ENCODE assay signal across 10 cellular contexts in the genomic region with DNA sequence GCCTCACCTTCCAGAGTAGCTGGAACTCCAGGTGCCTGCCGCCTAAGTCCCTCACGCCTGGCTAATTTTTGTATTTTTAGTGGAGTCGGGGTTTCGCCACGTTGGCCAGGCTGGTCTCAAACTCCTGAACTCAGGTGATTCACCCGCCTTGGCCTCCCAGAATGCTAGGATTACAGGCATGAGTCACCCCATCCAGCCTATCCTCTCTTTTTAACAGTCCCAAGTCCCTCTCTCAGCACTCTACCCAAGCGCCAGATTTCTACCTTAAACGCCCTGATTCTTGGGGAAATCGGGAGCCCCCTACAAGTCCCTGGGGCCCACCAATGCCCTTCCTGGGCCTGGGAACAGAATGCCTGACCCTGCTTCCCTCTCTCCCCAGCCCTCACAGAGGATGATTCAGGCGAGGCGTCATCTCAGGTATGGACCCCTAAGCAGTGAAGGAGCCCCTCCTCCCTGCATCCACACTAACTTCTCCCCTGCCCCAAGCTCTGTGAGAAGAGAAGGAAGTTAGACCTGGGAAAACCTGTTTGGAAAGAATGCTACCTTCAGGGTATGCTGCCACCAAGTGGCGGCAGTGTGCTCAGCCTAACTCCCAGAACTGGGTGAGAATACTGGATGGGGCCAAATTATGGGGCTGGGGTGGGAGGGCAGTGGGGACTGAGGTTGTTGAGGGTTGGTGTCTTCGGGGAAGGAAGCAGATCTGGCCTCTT. TPM values are rescaled to one million over a fixed set of nuclear protein-coding genes. Genes with fewer than 3 reads are reported as not detected.
DNase-seq lines count a peak whose midpoint lies in the region; ATAC-seq, FAIRE-seq and TF ChIP-seq lines count a peak whose summit lies in the region.
"Had no signal": no experiment of that assay in that cellular context is flagged by ENCODE, and none has a peak within 500 bp of the region (broad histone marks: within the 10 kb centered on the region; RNA-seq: fewer than 3 reads in every experiment).

No MANE protein-coding gene starts in this region.

- H3K36me3 ChIP-seq in HEK293 (ENCODE audit: control insufficient read depth in 2 of 2, insufficient read depth in 1 of 2, low read length in 2 of 2) (no peaks in the 10 kb centered on the region), SU-DHL-6 (ENCODE audit: low read length) (no peaks in the 10 kb centered on the region), upper lobe of left lung (no peaks in the 10 kb centered on the region), tibial nerve (no peaks in the 10 kb centered on the region)

- H4K20me1 ChIP-seq in SU-DHL-6 (ENCODE audit: low read depth, low read length): no peaks in the 10 kb centered on the region

- H3K27me3 ChIP-seq in SU-DHL-6 (ENCODE audit: low read length) (no peaks in the 10 kb centered on the region), upper lobe of left lung (no peaks in the 10 kb centered on the region), tibial nerve (peaks cover 0 to 7% of the 10 kb centered on the region in 2 donors)

- no peak overlapping the region for H3K4me2 ChIP-seq in SU-DHL-6 (ENCODE audit: low read depth, low read length, poor library complexity, severe bottlenecking)

- no peak overlapping the region for H3K9ac ChIP-seq in SU-DHL-6 (ENCODE audit: low read length)

- H2AFZ ChIP-seq in SU-DHL-6 (ENCODE audit: low read depth, low read length, severe bottlenecking): no peak overlapping the region

- no peak for TF ChIP-seq EP300 in upper lobe of left lung (IDR thresholded peaks at IDR 0.05)
- no peak for TF ChIP-seq EP300 in tibial nerve (IDR thresholded peaks at IDR 0.05)

- H3K27ac ChIP-seq in HEK293 (ENCODE audit: extremely low read depth, low read depth, low read length) (no peak overlapping the region), SU-DHL-6 (ENCODE audit: low read depth, low read length) (no peak overlapping the region), upper lobe of left lung (no peak overlapping the region), tibial nerve (no peak overlapping the region), caudate nucleus (ENCODE audit: low read depth, low read length) (no peak overlapping the region)

- no peak for TF ChIP-seq POLR2A in upper lobe of left lung (IDR thresholded peaks at IDR 0.05)
- no peak for TF ChIP-seq POLR2A in tibial nerve (IDR thresholded peaks at IDR 0.05)

- TF ChIP-seq CTCF in D721Med (IDR thresholded peaks at IDR 0.05; ENCODE audit: insufficient read depth, missing control alignments) (no peak), HEK293 (tag by site-specific recombination; IDR thresholded peaks at IDR 0.05) (no peak), SU-DHL-6 (IDR thresholded peaks at IDR 0.05; ENCODE audit: insufficient read depth, low read length, poor library complexity, severe bottlenecking) (peak; percentile 43), upper lobe of left lung (IDR thresholded peaks at IDR 0.05) (no peak), tibial nerve (IDR thresholded peaks at IDR 0.05) (no peak)

- H3K4me3 ChIP-seq in HEK293 (ENCODE audit: low read depth, low read length) (no peak overlapping the region), SU-DHL-6 (ENCODE audit: insufficient read depth, low read length, poor library complexity, severe bottlenecking) (no peak overlapping the region), upper lobe of left lung (no peak overlapping the region), tibial nerve (no peak overlapping the region)

- 73 to 80% methylated on average over 13 of the region's 13 CpGs for WGBS in upper lobe of left lung, 2 donors
- WGBS in tibial nerve, 2 donors: 75 to 82% methylated on average over 13 of the region's 13 CpGs

- H3K4me1 ChIP-seq in HEK293 (ENCODE audit: control insufficient read depth, insufficient read depth, low read length) (no peaks in the 10 kb centered on the region), upper lobe of left lung (peaks cover 2 to 6% (median 4%) of the 10 kb centered on the region in 4 donors), tibial nerve (peaks cover 0 to 9% (median 0%) of the 10 kb centered on the region in 4 donors)

- no peaks in the 10 kb centered on the region for H3K79me2 ChIP-seq in SU-DHL-6 (ENCODE audit: insufficient read depth, low read length)

- no peaks in the 10 kb centered on the region for H3K9me2 ChIP-seq in SU-DHL-6 (replicated peaks; ENCODE audit: insufficient read depth, low read length)

- no peak for ATAC-seq in upper lobe of left lung (ENCODE audit: low FRiP score in 2 of 2)
- ATAC-seq in GM18868 (IDR thresholded peaks at IDR 0.05; ENCODE audit: unreplicated experiment): no peak

- H3K9me3 ChIP-seq in HEK293 (ENCODE audit: control insufficient read depth, insufficient read depth, low read depth, low read length) (no peaks in the 10 kb centered on the region), SU-DHL-6 (ENCODE audit: insufficient read depth, low read length) (no peaks in the 10 kb centered on the region), upper lobe of left lung (no peaks in the 10 kb centered on the region), tibial nerve (no peaks in the 10 kb centered on the region)

- no peaks in the 10 kb centered on the region for H3F3A ChIP-seq in SU-DHL-6 (ENCODE audit: insufficient read depth)

- CTCF ChIA-PET in HEK293 (lab: Yijun Ruan, JAX): interaction anchor here (0.6 to 1.8 kb wide), 10 partner anchors 9 to 360 kb away, joined by 3 to 7 read pairs (median 4); no protein-coding TSS in a partner anchor

- POLR2A ChIA-PET in HEK293 (lab: Yijun Ruan, JAX): no interaction called here

- no peak for FAIRE-seq in D721Med (lab: Jason Lieb, UNC)

- DNase-seq in D721Med (ENCODE audit: insufficient read length, low spot score) (peak; percentile 3), kidney tubule cell (ENCODE audit: low spot score) (peak; percentile 60), upper lobe of left lung (no peak), tibial nerve (ENCODE audit: low spot score in 2 of 2) (no peak), caudate nucleus (lab: John Stamatoyannopoulos, UW) (no peak)

TF ChIP-seq in HEK293, 187 proteins besides CTCF, POLR2A, EP300 and RAD21 (continues in another document):
- TF ChIP-seq GLIS1 (tag by site-specific recombination; IDR thresholded peaks at IDR 0.05): 0 out of 2 replicates have a peak, but pooled peaks have one; percentile 9
- no peak for TF ChIP-seq ZNF488 (tag by site-specific recombination; IDR thresholded peaks at IDR 0.05)
- TF ChIP-seq, protein P1, sequence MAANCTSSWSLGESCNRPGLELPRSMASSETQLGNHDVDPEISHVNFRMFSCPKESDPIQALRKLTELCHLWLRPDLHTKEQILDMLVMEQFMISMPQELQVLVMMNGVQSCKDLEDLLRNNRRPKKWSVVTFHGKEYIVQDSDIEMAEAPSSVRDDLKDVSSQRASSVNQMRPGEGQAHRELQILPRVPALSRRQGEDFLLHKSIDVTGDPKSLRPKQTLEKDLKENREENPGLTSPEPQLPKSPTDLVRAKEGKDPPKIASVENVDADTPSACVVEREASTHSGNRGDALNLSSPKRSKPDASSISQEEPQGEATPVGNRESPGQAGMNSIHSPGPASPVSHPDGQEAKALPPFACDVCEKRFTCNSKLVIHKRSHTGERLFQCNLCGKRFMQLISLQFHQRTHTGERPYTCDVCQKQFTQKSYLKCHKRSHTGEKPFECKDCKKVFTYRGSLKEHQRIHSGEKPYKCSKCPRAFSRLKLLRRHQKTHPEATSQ (tag by site-specific recombination; IDR thresholded peaks at IDR 0.05): no peak
- no peak for TF ChIP-seq ZNF274 (IDR thresholded peaks at IDR 0.05; ENCODE audit: low read length)
- no peak for TF ChIP-seq ZNF274 (tag by site-specific recombination; IDR thresholded peaks at IDR 0.05; ENCODE audit: borderline replicate concordance)
- TF ChIP-seq ZNF391 (tag by site-specific recombination; IDR thresholded peaks at IDR 0.05; ENCODE audit: borderline replicate concordance, low read depth): peak; percentile 100
- no peak for TF ChIP-seq ZNF843 (tag by site-specific recombination; IDR thresholded peaks at IDR 0.05)
- TF ChIP-seq ZSCAN30 (tag by site-specific recombination; IDR thresholded peaks at IDR 0.05): no peak
- no peak for TF ChIP-seq ZNF280C (tag by site-specific recombination; IDR thresholded peaks at IDR 0.05)
- TF ChIP-seq ZNF2 (tag by site-specific recombination; IDR thresholded peaks at IDR 0.05): no peak
- no peak for TF ChIP-seq ZFP41 (tag by site-specific recombination; IDR thresholded peaks at IDR 0.05; ENCODE audit: borderline replicate concordance)
- no peak for TF ChIP-seq ZNF530 (tag by site-specific recombination; IDR thresholded peaks at IDR 0.05; ENCODE audit: low read depth)
- TF ChIP-seq ZNF670 (tag by site-specific recombination; IDR thresholded peaks at IDR 0.05; ENCODE audit: low read depth): no peak
- TF ChIP-seq YY1 (tag by site-specific recombination; IDR thresholded peaks at IDR 0.05): no peak

RNA-seq across cellular contexts. Expression of gene EBI3, which starts 20.8 kb away (rescaled TPM):
- total RNA-seq in upper lobe of left lung: 1 to 10 TPM; 1.7 to 7.4 (median 2.5) TPM
- 10 to 100 TPM in 2 of 4 donors, 1 to 10 TPM in 2; 1.4 to 18.0 (median 9.0) TPM for total RNA-seq in tibial nerve

RNA-seq across cellular contexts. Expression of gene ANKRD24, which starts 26.1 kb away (rescaled TPM):
- total RNA-seq in upper lobe of left lung (10 to 100 TPM in 1 of 6 donors, 1 to 10 TPM in 3, under 1 TPM in 2; 0.46 to 10.5 (median 1.3) TPM), tibial nerve (1 to 10 TPM in 1 of 4 donors, under 1 TPM in 3; 0.30 to 1.7 (median 0.61) TPM)

RNA-seq across cellular contexts. Expression of gene SIRT6, which starts 26.2 kb away (rescaled TPM):
- 10 to 100 TPM; 20.8 to 55.0 (median 27.8) TPM for total RNA-seq in upper lobe of left lung
- 10 to 100 TPM; 17.7 to 41.4 (median 38.2) TPM for total RNA-seq in tibial nerve

RNA-seq across cellular contexts. Expression of gene YJU2, which starts 38.3 kb away (rescaled TPM):
- 10 to 100 TPM; 18.8 to 36.6 (median 25.4) TPM for total RNA-seq in upper lobe of left lung
- 10 to 100 TPM; 19.4 to 33.9 (median 24.0) TPM for total RNA-seq in tibial nerve

RNA-seq across cellular contexts. Expression of gene CREB3L3, which starts 55.1 kb away (rescaled TPM):
- under 1 TPM in 1 of 6 donors, not detected in 5; 0.14 TPM for total RNA-seq in upper lobe of left lung
- not detected for total RNA-seq in tibial nerve
- total RNA-seq: dermis microvascular lymphatic vessel endothelial cell; T-helper 1 cell treated with Interleukin-12 subunit alpha and Interleukin-12 subunit beta and Interleukin-4 antibody, amounts not matched to agents 30 ng/mL and 1 ng/mL, for 36 hours had no signal

Comparison
In these comparisons a context has a peak if more than half of its experiments do, and no peak if none do; other contexts are left out.
1. DNase-seq: peak in D721Med (single experiment) and kidney tubule cell (single experiment); none in upper lobe of left lung (0 of 2), tibial nerve (0 of 2) and caudate nucleus (0 of 61).